In genomic region chr10:102641398-102641797, GRCh38 we compare ENCODE assay signal across 8 cellular contexts. TPM values are rescaled to one million over a fixed set of nuclear protein-coding genes. Genes with fewer than 3 reads are reported as not detected.
DNase-seq lines count a peak whose midpoint lies in the region; ATAC-seq and TF ChIP-seq lines count a peak whose summit lies in the region.

No MANE protein-coding gene starts in this region.

- no peaks in the 10 kb centered on the region for H3K27me3 ChIP-seq in CD4-positive, CD25-positive, alpha-beta regulatory T cell (ENCODE audit: control insufficient read depth, insufficient read depth, low read length)
- H3K27me3 ChIP-seq in naive thymus-derived CD4-positive, alpha-beta T cell (ENCODE audit: control insufficient read depth in 2 of 2, insufficient read depth in 2 of 2, low read length in 2 of 2) = no peaks in the 10 kb centered on the region

- no peaks in the 10 kb centered on the region for H3K36me3 ChIP-seq in CD4-positive, CD25-positive, alpha-beta regulatory T cell (ENCODE audit: control insufficient read depth, insufficient read depth, low read length)
- peaks cover 0 to 5% (median 0%) of the 10 kb centered on the region in 3 experiments for H3K36me3 ChIP-seq in naive thymus-derived CD4-positive, alpha-beta T cell (ENCODE audit: control insufficient read depth in 2 of 3, insufficient read depth in 3 of 3, low read length in 3 of 3)

- DNase-seq in CD4-positive, CD25-positive, alpha-beta regulatory T cell = no peak
- no peak for DNase-seq in NB4 (ENCODE audit: low read depth)
- DNase-seq in caudate nucleus (lab: John Stamatoyannopoulos, UW) = no peak
- DNase-seq in naive thymus-derived CD4-positive, alpha-beta T cell = no peak
- DNase-seq in activated CD8-positive, alpha-beta memory T cell treated with anti-CD3 and anti-CD28 coated beads, Interleukin-2, amount 50 U/mL, for 48 hours = no peak
- no peak for DNase-seq in iPS-NIHi11 (ENCODE audit: low spot score)
- no peak for DNase-seq in SW 1271 (lab: John Stamatoyannopoulos, UW)

- peaks cover 3% of the 10 kb centered on the region for H3K36me3 Mint-ChIP-seq in CD4-positive, CD25-positive, alpha-beta regulatory T cell
- H3K36me3 Mint-ChIP-seq in naive thymus-derived CD4-positive, alpha-beta T cell = peaks cover 0 to 12% (median 0%) of the 10 kb centered on the region in 5 donors

- H3K27me3 Mint-ChIP-seq in CD4-positive, CD25-positive, alpha-beta regulatory T cell = no peaks in the 10 kb centered on the region
- peaks cover 0 to 6% (median 0%) of the 10 kb centered on the region in 5 donors for H3K27me3 Mint-ChIP-seq in naive thymus-derived CD4-positive, alpha-beta T cell

- peak overlapping the region; percentile 92 to 99 (median 96) for H3K27ac Mint-ChIP-seq in CD4-positive, CD25-positive, alpha-beta regulatory T cell
- peak overlapping the region; percentile 84 to 98 (median 95) for H3K27ac Mint-ChIP-seq in naive thymus-derived CD4-positive, alpha-beta T cell

- peaks cover 0 to 2% (median 0%) of the 10 kb centered on the region in 7 donors for H3K9me3 Mint-ChIP-seq in CD4-positive, CD25-positive, alpha-beta regulatory T cell
- H3K9me3 Mint-ChIP-seq in naive thymus-derived CD4-positive, alpha-beta T cell = no peaks in the 10 kb centered on the region

- no peaks in the 10 kb centered on the region for H3K9me3 ChIP-seq in CD4-positive, CD25-positive, alpha-beta regulatory T cell (ENCODE audit: control insufficient read depth in 2 of 2, low read length in 2 of 2)
- H3K9me3 ChIP-seq in naive thymus-derived CD4-positive, alpha-beta T cell (ENCODE audit: control insufficient read depth in 2 of 3, low read length in 3 of 3) = no peaks in the 10 kb centered on the region

- CTCF ChIA-PET in naive thymus-derived CD4-positive, alpha-beta T cell (lab: Charles Lee) = no interaction called here

- POLR2A ChIA-PET in naive thymus-derived CD4-positive, alpha-beta T cell (lab: Charles Lee) = interaction anchor here (0.7 to 2.2 kb wide), 14 partner anchors 10 to 585 kb away, joined by 3 to 24 read pairs (median 5); partner anchors contain the start of genes ARL3, CUEDC2, SFXN2 and WBP1L

- TF ChIP-seq POLR2A in NB4 (IDR thresholded peaks at IDR 0.05; ENCODE audit: extremely low read depth, insufficient read length) = no peak

- H3K4me3 ChIP-seq in CD4-positive, CD25-positive, alpha-beta regulatory T cell (ENCODE audit: low read depth, low read length) = peak overlapping the region; percentile 83
- H3K4me3 ChIP-seq in NB4 (ENCODE audit: low read depth, low read length) = peak overlapping the region; percentile 71
- H3K4me3 ChIP-seq in naive thymus-derived CD4-positive, alpha-beta T cell (ENCODE audit: low read length) = peak overlapping the region; percentile 85

- no peak for TF ChIP-seq CTCF in NB4 (IDR thresholded peaks at IDR 0.05; ENCODE audit: low read depth, low read length)

- intact Hi-C loops in naive thymus-derived CD4-positive, alpha-beta T cell (cut with micrococcal nuclease) = loop anchor here (5.0 to 10.0 kb wide), 8 partner anchors 189 to 1623 kb away; partner anchors contain the start of genes ARMH3 (in 1 of the 2), C10orf95 (in 1 of the 2), GBF1 (in 1 of the 2) and GSTO2 (in 1 of the 2)

- peaks cover 0 to 23% (median 12%) of the 10 kb centered on the region in 4 donors for H3K4me1 Mint-ChIP-seq in CD4-positive, CD25-positive, alpha-beta regulatory T cell
- H3K4me1 Mint-ChIP-seq in naive thymus-derived CD4-positive, alpha-beta T cell = peaks cover 13 to 25% (median 18%) of the 10 kb centered on the region in 7 donors

- H3K4me1 ChIP-seq in CD4-positive, CD25-positive, alpha-beta regulatory T cell (ENCODE audit: control insufficient read depth, insufficient read depth, low read length, poor library complexity, severe bottlenecking) = peaks cover 23% of the 10 kb centered on the region
- H3K4me1 ChIP-seq in naive thymus-derived CD4-positive, alpha-beta T cell (ENCODE audit: control insufficient read depth in 2 of 2, insufficient read depth in 2 of 2, low read length in 2 of 2) = peaks cover 5 to 6% of the 10 kb centered on the region in 2 donors

- peak overlapping the region; percentile 89 to 96 (median 93) for H3K4me3 Mint-ChIP-seq in CD4-positive, CD25-positive, alpha-beta regulatory T cell
- H3K4me3 Mint-ChIP-seq in naive thymus-derived CD4-positive, alpha-beta T cell = peak overlapping the region; percentile 90 to 97 (median 93)

- peak overlapping the region; percentile 92 for H3K27ac ChIP-seq in CD4-positive, CD25-positive, alpha-beta regulatory T cell (ENCODE audit: insufficient read depth, low read length, poor library complexity, severe bottlenecking)
- peak overlapping the region; percentile 97 for H3K27ac ChIP-seq in caudate nucleus (ENCODE audit: low read depth, low read length)
- peak overlapping the region; percentile 98 for H3K27ac ChIP-seq in naive thymus-derived CD4-positive, alpha-beta T cell (ENCODE audit: low read depth, low read length)

- no peak for ATAC-seq in CD4-positive, CD25-positive, alpha-beta regulatory T cell (ENCODE audit: low read depth in 2 of 2)
- ATAC-seq in naive thymus-derived CD4-positive, alpha-beta T cell = no peak
- ATAC-seq in HG03354 (IDR thresholded peaks at IDR 0.05; ENCODE audit: poor library complexity, severe bottlenecking, unreplicated experiment) = no peak

RNA-seq across cellular contexts. Expression of gene TRIM8, which starts 2.9 kb away (rescaled TPM):
- 73.4 TPM for total RNA-seq in CD4-positive, CD25-positive, alpha-beta regulatory T cell
- 10 to 100 TPM; 30.2 to 38.3 (median 36.4) TPM for polyA plus RNA-seq in CD4-positive, CD25-positive, alpha-beta regulatory T cell
- total RNA-seq in naive thymus-derived CD4-positive, alpha-beta T cell = 10 to 100 TPM; 55.2 to 88.7 (median 59.1) TPM
- polyA plus RNA-seq in naive thymus-derived CD4-positive, alpha-beta T cell = 10 to 100 TPM; 23.9 to 50.5 TPM
